ENCODE assay signal across 1 cellular context in genomic region chr1:1038694-1039093, GRCh38.
TF ChIP-seq lines count a peak whose summit lies in the region.

No MANE protein-coding gene starts in this region.

TF ChIP-seq in GM23338, 12 proteins besides CTCF, POLR2A, EP300 and RAD21:
- TF ChIP-seq JUNB (IDR thresholded peaks at IDR 0.05; ENCODE audit: unreplicated experiment), result no peak
- TF ChIP-seq EZH2phosphoT487 (IDR thresholded peaks at IDR 0.05; ENCODE audit: unreplicated experiment), result no peak
- TF ChIP-seq, protein P1, sequence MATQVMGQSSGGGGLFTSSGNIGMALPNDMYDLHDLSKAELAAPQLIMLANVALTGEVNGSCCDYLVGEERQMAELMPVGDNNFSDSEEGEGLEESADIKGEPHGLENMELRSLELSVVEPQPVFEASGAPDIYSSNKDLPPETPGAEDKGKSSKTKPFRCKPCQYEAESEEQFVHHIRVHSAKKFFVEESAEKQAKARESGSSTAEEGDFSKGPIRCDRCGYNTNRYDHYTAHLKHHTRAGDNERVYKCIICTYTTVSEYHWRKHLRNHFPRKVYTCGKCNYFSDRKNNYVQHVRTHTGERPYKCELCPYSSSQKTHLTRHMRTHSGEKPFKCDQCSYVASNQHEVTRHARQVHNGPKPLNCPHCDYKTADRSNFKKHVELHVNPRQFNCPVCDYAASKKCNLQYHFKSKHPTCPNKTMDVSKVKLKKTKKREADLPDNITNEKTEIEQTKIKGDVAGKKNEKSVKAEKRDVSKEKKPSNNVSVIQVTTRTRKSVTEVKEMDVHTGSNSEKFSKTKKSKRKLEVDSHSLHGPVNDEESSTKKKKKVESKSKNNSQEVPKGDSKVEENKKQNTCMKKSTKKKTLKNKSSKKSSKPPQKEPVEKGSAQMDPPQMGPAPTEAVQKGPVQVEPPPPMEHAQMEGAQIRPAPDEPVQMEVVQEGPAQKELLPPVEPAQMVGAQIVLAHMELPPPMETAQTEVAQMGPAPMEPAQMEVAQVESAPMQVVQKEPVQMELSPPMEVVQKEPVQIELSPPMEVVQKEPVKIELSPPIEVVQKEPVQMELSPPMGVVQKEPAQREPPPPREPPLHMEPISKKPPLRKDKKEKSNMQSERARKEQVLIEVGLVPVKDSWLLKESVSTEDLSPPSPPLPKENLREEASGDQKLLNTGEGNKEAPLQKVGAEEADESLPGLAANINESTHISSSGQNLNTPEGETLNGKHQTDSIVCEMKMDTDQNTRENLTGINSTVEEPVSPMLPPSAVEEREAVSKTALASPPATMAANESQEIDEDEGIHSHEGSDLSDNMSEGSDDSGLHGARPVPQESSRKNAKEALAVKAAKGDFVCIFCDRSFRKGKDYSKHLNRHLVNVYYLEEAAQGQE (IDR thresholded peaks at IDR 0.05; ENCODE audit: unreplicated experiment), result no peak
- TF ChIP-seq ZNF331 (CRISPR knock-in tag; IDR thresholded peaks at IDR 0.05; ENCODE audit: low read depth), result no peak
- no peak for TF ChIP-seq ZNF114 (CRISPR knock-in tag; IDR thresholded peaks at IDR 0.05)
- TF ChIP-seq ETS1 (IDR thresholded peaks at IDR 0.05), result no peak
- TF ChIP-seq, protein P2, sequence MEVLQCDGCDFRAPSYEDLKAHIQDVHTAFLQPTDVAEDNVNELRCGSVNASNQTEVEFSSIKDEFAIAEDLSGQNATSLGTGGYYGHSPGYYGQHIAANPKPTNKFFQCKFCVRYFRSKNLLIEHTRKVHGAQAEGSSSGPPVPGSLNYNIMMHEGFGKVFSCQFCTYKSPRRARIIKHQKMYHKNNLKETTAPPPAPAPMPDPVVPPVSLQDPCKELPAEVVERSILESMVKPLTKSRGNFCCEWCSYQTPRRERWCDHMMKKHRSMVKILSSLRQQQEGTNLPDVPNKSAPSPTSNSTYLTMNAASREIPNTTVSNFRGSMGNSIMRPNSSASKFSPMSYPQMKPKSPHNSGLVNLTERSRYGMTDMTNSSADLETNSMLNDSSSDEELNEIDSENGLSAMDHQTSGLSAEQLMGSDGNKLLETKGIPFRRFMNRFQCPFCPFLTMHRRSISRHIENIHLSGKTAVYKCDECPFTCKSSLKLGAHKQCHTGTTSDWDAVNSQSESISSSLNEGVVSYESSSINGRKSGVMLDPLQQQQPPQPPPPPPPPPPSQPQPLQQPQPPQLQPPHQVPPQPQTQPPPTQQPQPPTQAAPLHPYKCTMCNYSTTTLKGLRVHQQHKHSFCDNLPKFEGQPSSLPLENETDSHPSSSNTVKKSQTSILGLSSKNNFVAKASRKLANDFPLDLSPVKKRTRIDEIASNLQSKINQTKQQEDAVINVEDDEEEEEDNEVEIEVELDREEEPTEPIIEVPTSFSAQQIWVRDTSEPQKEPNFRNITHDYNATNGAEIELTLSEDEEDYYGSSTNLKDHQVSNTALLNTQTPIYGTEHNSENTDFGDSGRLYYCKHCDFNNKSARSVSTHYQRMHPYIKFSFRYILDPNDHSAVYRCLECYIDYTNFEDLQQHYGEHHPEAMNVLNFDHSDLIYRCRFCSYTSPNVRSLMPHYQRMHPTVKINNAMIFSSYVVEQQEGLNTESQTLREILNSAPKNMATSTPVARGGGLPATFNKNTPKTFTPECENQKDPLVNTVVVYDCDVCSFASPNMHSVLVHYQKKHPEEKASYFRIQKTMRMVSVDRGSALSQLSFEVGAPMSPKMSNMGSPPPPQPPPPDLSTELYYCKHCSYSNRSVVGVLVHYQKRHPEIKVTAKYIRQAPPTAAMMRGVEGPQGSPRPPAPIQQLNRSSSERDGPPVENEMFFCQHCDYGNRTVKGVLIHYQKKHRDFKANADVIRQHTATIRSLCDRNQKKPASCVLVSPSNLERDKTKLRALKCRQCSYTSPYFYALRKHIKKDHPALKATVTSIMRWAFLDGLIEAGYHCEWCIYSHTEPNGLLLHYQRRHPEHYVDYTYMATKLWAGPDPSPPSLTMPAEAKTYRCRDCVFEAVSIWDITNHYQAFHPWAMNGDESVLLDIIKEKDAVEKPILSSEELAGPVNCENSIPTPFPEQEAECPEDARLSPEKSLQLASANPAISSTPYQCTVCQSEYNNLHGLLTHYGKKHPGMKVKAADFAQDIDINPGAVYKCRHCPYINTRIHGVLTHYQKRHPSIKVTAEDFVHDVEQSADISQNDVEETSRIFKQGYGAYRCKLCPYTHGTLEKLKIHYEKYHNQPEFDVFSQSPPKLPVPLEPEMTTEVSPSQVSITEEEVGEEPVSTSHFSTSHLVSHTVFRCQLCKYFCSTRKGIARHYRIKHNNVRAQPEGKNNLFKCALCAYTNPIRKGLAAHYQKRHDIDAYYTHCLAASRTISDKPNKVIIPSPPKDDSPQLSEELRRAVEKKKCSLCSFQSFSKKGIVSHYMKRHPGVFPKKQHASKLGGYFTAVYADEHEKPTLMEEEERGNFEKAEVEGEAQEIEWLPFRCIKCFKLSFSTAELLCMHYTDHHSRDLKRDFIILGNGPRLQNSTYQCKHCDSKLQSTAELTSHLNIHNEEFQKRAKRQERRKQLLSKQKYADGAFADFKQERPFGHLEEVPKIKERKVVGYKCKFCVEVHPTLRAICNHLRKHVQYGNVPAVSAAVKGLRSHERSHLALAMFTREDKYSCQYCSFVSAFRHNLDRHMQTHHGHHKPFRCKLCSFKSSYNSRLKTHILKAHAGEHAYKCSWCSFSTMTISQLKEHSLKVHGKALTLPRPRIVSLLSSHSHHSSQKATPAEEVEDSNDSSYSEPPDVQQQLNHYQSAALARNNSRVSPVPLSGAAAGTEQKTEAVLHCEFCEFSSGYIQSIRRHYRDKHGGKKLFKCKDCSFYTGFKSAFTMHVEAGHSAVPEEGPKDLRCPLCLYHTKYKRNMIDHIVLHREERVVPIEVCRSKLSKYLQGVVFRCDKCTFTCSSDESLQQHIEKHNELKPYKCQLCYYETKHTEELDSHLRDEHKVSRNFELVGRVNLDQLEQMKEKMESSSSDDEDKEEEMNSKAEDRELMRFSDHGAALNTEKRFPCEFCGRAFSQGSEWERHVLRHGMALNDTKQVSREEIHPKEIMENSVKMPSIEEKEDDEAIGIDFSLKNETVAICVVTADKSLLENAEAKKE (CRISPR knock-in tag; IDR thresholded peaks at IDR 0.05), result no peak
- no peak for TF ChIP-seq EZH2 (IDR thresholded peaks at IDR 0.05; ENCODE audit: low read depth, unreplicated experiment)
- no peak for TF ChIP-seq NANOG (IDR thresholded peaks at IDR 0.05; ENCODE audit: borderline replicate concordance)
- no peak for TF ChIP-seq CREB1 (CRISPR knock-in tag; IDR thresholded peaks at IDR 0.05; ENCODE audit: low read depth)
- no peak for TF ChIP-seq POLR2AphosphoS5 (IDR thresholded peaks at IDR 0.05; ENCODE audit: low read depth)
- TF ChIP-seq STAT1 (IDR thresholded peaks at IDR 0.05; ENCODE audit: unreplicated experiment), result no peak
